ENCODE assay signal across 19 cellular contexts in the genomic region with DNA sequence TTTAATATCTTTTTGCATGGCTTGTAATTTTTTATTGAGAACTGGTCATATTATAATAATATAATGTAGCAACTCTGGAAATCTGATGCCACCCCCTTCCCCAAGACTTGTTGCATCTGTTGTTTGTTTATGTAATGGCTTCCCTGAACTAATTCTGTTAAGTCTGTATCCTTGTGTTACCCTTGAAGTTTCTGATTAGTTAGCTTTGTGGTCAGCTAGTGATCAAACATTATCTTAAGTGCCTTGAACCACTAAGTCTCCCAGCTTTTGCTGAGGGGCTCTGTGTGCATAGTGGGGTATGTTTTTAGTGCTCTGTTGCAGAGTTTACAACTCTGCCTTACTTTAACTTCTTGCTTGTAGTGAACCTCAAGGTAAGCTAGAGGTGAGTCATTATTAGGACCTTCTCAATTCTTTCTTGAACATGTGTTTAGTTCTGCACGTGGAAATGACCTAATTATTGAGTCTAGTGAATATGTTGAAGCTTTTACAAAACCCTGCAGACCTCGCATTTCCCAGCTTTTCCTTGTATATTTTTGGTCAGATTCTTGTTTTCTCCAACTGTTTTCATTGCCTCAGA. TPM values are rescaled to one million over a fixed set of nuclear protein-coding genes. Genes with fewer than 3 reads are reported as not detected.
DNase-seq lines count a peak whose midpoint lies in the region; ATAC-seq and TF ChIP-seq lines count a peak whose summit lies in the region.
"Had no signal": no experiment of that assay in that cellular context is flagged by ENCODE, and none has a peak within 500 bp of the region (broad histone marks: within the 10 kb centered on the region; RNA-seq: fewer than 3 reads in every experiment).

No MANE protein-coding gene starts in this region.

- CTCF ChIA-PET in activated CD4-positive, alpha-beta memory T cell treated with anti-CD3 and anti-CD28 coated beads, Interleukin-2, amount 10 ng/mL, durations not matched to agents 7 days and 5 days (lab: Charles Lee) = interaction anchor here (0.6 kb wide), 1 partner anchor 243 kb away, joined by 4 read pairs; no protein-coding TSS in a partner anchor

- peaks cover 17 to 47% of the 10 kb centered on the region in 2 donors for H3K36me3 Mint-ChIP-seq in activated T-cell treated with anti-CD3 and anti-CD28 coated beads, Interleukin-2, amount 50 U/mL, for 72 hours (ENCODE audit: insufficient read depth in 2 of 2)
- peaks cover 79% of the 10 kb centered on the region for H3K36me3 Mint-ChIP-seq in activated CD4-positive, alpha-beta memory T cell treated with anti-CD3 and anti-CD28 coated beads, Interleukin-2, amount 10 ng/mL, durations not matched to agents 7 days and 5 days (ENCODE audit: low read depth)
- H3K36me3 Mint-ChIP-seq in endothelial cell (ENCODE audit: low read depth, unreplicated experiment) = peaks cover 10% of the 10 kb centered on the region
- peaks cover 100% of the 10 kb centered on the region for H3K36me3 Mint-ChIP-seq in stimulated activated effector memory CD8-positive, alpha-beta T cell treated with anti-CD3 and anti-CD28 coated beads, Interleukin-12 subunit alpha, Interleukin-12 subunit beta, amount 100 ng/mL, for 72 hours

- H3K4me1 Mint-ChIP-seq in activated T-cell treated with anti-CD3 and anti-CD28 coated beads, Interleukin-2, amount 50 U/mL, for 72 hours (ENCODE audit: low read depth) = peaks cover 50% of the 10 kb centered on the region
- peaks cover 64% of the 10 kb centered on the region for H3K4me1 Mint-ChIP-seq in activated CD4-positive, alpha-beta memory T cell treated with anti-CD3 and anti-CD28 coated beads, Interleukin-2, amount 10 ng/mL, durations not matched to agents 7 days and 5 days
- H3K4me1 Mint-ChIP-seq in endothelial cell (ENCODE audit: unreplicated experiment) = no peaks in the 10 kb centered on the region
- peaks cover 69% of the 10 kb centered on the region for H3K4me1 Mint-ChIP-seq in stimulated activated effector memory CD8-positive, alpha-beta T cell treated with anti-CD3 and anti-CD28 coated beads, Interleukin-12 subunit alpha, Interleukin-12 subunit beta, amount 100 ng/mL, for 72 hours
- H3K4me1 Mint-ChIP-seq: H9 had no signal

- H3K9me3 Mint-ChIP-seq in activated T-cell treated with anti-CD3 and anti-CD28 coated beads, Interleukin-2, amount 50 U/mL, for 72 hours = no peaks in the 10 kb centered on the region
- H3K9me3 Mint-ChIP-seq in activated CD4-positive, alpha-beta memory T cell treated with anti-CD3 and anti-CD28 coated beads, Interleukin-2, amount 10 ng/mL, durations not matched to agents 7 days and 5 days = no peaks in the 10 kb centered on the region
- H3K9me3 Mint-ChIP-seq in endothelial cell (ENCODE audit: unreplicated experiment) = no peaks in the 10 kb centered on the region
- H3K9me3 Mint-ChIP-seq in stimulated activated effector memory CD8-positive, alpha-beta T cell treated with anti-CD3 and anti-CD28 coated beads, Interleukin-12 subunit alpha, Interleukin-12 subunit beta, amount 100 ng/mL, for 72 hours = no peaks in the 10 kb centered on the region
- H3K9me3 Mint-ChIP-seq: H9; stimulated activated naive B cell treated with anti-CD40 and anti-IgM and Interleukin-4, amounts not matched to agents 10 μg/mL and 1 μg/mL and 100 μg/mL, for 72 hours had no signal

- ATAC-seq in activated T-cell treated with anti-CD3 and anti-CD28 coated beads, Interleukin-2, amount 50 U/mL, for 72 hours (replicated peaks in 1 of 2) = peak in 1 of 2 donors; percentile 24
- peak; percentile 43 for ATAC-seq in stimulated activated effector memory CD8-positive, alpha-beta T cell treated with anti-CD3 and anti-CD28 coated beads, Interleukin-12 subunit alpha, Interleukin-12 subunit beta, amount 100 ng/mL, for 72 hours
- ATAC-seq in GM21786 (IDR thresholded peaks at IDR 0.05; ENCODE audit: unreplicated experiment) (no peak), GM18858 (IDR thresholded peaks at IDR 0.05; ENCODE audit: unreplicated experiment) (no peak)
- ATAC-seq: left colon; stimulated activated naive B cell treated with anti-CD40 and anti-IgM and Interleukin-4, amounts not matched to agents 10 μg/mL and 1 μg/mL and 100 μg/mL, for 72 hours had no signal

- peak overlapping the region; percentile 89 for H3K27ac Mint-ChIP-seq in activated T-cell treated with anti-CD3 and anti-CD28 coated beads, Interleukin-2, amount 50 U/mL, for 72 hours
- peak overlapping the region; percentile 79 for H3K27ac Mint-ChIP-seq in activated CD4-positive, alpha-beta memory T cell treated with anti-CD3 and anti-CD28 coated beads, Interleukin-2, amount 10 ng/mL, durations not matched to agents 7 days and 5 days
- H3K27ac Mint-ChIP-seq in endothelial cell (ENCODE audit: unreplicated experiment) = peak overlapping the region; percentile 28
- H3K27ac Mint-ChIP-seq in stimulated activated effector memory CD8-positive, alpha-beta T cell treated with anti-CD3 and anti-CD28 coated beads, Interleukin-12 subunit alpha, Interleukin-12 subunit beta, amount 100 ng/mL, for 72 hours = peak overlapping the region; percentile 33

- no peak for TF ChIP-seq CTCF in endothelial cell (IDR thresholded peaks at IDR 0.05; ENCODE audit: unreplicated experiment)

- H3K27me3 Mint-ChIP-seq in activated T-cell treated with anti-CD3 and anti-CD28 coated beads, Interleukin-2, amount 50 U/mL, for 72 hours (ENCODE audit: low read depth) = no peaks in the 10 kb centered on the region
- H3K27me3 Mint-ChIP-seq in activated CD4-positive, alpha-beta memory T cell treated with anti-CD3 and anti-CD28 coated beads, Interleukin-2, amount 10 ng/mL, durations not matched to agents 7 days and 5 days = no peaks in the 10 kb centered on the region
- no peaks in the 10 kb centered on the region for H3K27me3 Mint-ChIP-seq in endothelial cell (ENCODE audit: unreplicated experiment)
- H3K27me3 Mint-ChIP-seq: stimulated activated naive B cell treated with anti-CD40 and anti-IgM and Interleukin-4, amounts not matched to agents 10 μg/mL and 1 μg/mL and 100 μg/mL, for 72 hours had no signal

- POLR2A ChIA-PET in activated CD4-positive, alpha-beta memory T cell treated with anti-CD3 and anti-CD28 coated beads, Interleukin-2, amount 10 ng/mL, durations not matched to agents 7 days and 5 days (lab: Charles Lee) = interaction anchor here (1.2 to 7.3 kb wide), 8 partner anchors 8 to 110 kb away, joined by 4 to 94 read pairs (median 6); a partner anchor contains a TSS

- DNase-seq in activated T-cell treated with anti-CD3 and anti-CD28 coated beads, Interleukin-2, amount 50 U/mL, for 72 hours = no peak
- DNase-seq in activated T-cell treated with anti-CD3 and anti-CD28 coated beads for 4 hours (no peak), endothelial cell (ENCODE audit: low spot score) (no peak), NOMO-1 treated with dmso at 0.1 percent for 144 hours (lab: John Stamatoyannopoulos, UW; ENCODE audit: unreplicated experiment) (no peak)
- no peak for DNase-seq in activated CD4-positive, alpha-beta memory T cell treated with anti-CD3 and anti-CD28 coated beads, Interleukin-2, amount 10 ng/mL, durations not matched to agents 7 days and 5 days
- no peak for DNase-seq in stimulated activated effector memory CD8-positive, alpha-beta T cell treated with anti-CD3 and anti-CD28 coated beads, Interleukin-12 subunit alpha, Interleukin-12 subunit beta, amount 100 ng/mL, for 72 hours (ENCODE audit: low spot score in 2 of 2)
- DNase-seq: activated CD4-positive, CD25-positive, alpha-beta regulatory T cell treated with anti-CD3 and anti-CD28 coated beads, Interleukin-2, amount 50 U/mL, for 72 hours; Caco-2; H9; hippocampal formation; left colon; NCI-H2081; RPMI8226; small intestine; stimulated activated naive B cell treated with anti-CD40 and anti-IgM and Interleukin-4, amounts not matched to agents 10 μg/mL and 1 μg/mL and 100 μg/mL, for 72 hours; SW 1271 had no signal

- H3K4me3 Mint-ChIP-seq in activated T-cell treated with anti-CD3 and anti-CD28 coated beads, Interleukin-2, amount 50 U/mL, for 72 hours = peak overlapping the region in 1 of 2 donors; percentile 5
- no peak overlapping the region for H3K4me3 Mint-ChIP-seq in activated CD4-positive, alpha-beta memory T cell treated with anti-CD3 and anti-CD28 coated beads, Interleukin-2, amount 10 ng/mL, durations not matched to agents 7 days and 5 days
- no peak overlapping the region for H3K4me3 Mint-ChIP-seq in endothelial cell (ENCODE audit: unreplicated experiment)
- H3K4me3 Mint-ChIP-seq in stimulated activated effector memory CD8-positive, alpha-beta T cell treated with anti-CD3 and anti-CD28 coated beads, Interleukin-12 subunit alpha, Interleukin-12 subunit beta, amount 100 ng/mL, for 72 hours = no peak overlapping the region
- H3K4me3 Mint-ChIP-seq: brain; H9; stimulated activated naive B cell treated with anti-CD40 and anti-IgM and Interleukin-4, amounts not matched to agents 10 μg/mL and 1 μg/mL and 100 μg/mL, for 72 hours had no signal

RNA-seq across cellular contexts. Expression of a gene that starts 24.8 kb away (rescaled TPM):
- 100 to 1,000 TPM; 103 to 137 TPM for total RNA-seq in activated T-cell treated with anti-CD3 and anti-CD28 coated beads, Interleukin-2, amount 50 U/mL, for 72 hours
- total RNA-seq in activated CD4-positive, alpha-beta memory T cell treated with anti-CD3 and anti-CD28 coated beads, Interleukin-2, amount 10 ng/mL, durations not matched to agents 7 days and 5 days = 100 to 1,000 TPM; 162 TPM
- total RNA-seq in endothelial cell (ENCODE audit: unreplicated experiment) = 28.3 TPM

Comparison
In these comparisons a context has a peak if more than half of its experiments do, and no peak if none do; other contexts are left out.
1. H3K27ac Mint-ChIP-seq: peak in every context shown above with its lines; median percentile 89 in activated T-cell treated with anti-CD3 and anti-CD28 coated beads, Interleukin-2, amount 50 U/mL, for 72 hours; 79 in activated CD4-positive, alpha-beta memory T cell treated with anti-CD3 and anti-CD28 coated beads, Interleukin-2, amount 10 ng/mL, durations not matched to agents 7 days and 5 days; 33 in stimulated activated effector memory CD8-positive, alpha-beta T cell treated with anti-CD3 and anti-CD28 coated beads, Interleukin-12 subunit alpha, Interleukin-12 subunit beta, amount 100 ng/mL, for 72 hours; 28 in endothelial cell.